18 cellular contexts compared by ENCODE assay signal in the genomic region with DNA sequence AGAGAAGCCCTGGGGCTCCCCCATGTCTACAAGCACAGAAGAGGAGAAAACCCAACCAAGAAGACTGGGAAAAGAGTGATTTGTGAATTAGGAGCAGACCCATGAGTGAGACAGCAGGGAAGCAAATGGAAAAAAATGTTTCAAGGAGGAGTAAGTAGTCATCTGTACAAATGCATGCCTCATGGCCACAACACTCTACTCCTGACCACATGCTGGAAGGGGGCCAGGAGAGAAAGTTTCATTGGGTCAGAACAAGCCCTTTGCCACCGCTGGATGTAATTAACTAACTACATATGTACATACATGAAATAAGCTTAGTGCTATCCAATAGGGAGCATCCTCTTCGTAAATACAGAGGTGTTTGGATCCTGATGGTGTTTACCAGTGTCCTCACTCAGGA. TPM values are rescaled to one million over a fixed set of nuclear protein-coding genes. Genes with fewer than 3 reads are reported as not detected.
DNase-seq lines count a peak whose midpoint lies in the region; ATAC-seq and TF ChIP-seq lines count a peak whose summit lies in the region.
"Had no signal": no experiment of that assay in that cellular context is flagged by ENCODE, and none has a peak within 500 bp of the region (broad histone marks: within the 10 kb centered on the region; RNA-seq: fewer than 3 reads in every experiment).

No MANE protein-coding gene starts in this region.

- H3K4me2 ChIP-seq in GM23338: no peak overlapping the region

- no peaks in the 10 kb centered on the region for H3K4me1 Mint-ChIP-seq in activated T-helper 2 cell treated with anti-CD3 and anti-CD28 coated beads, Interferon-gamma antibody, Interleukin-2, Interleukin-4, amounts not matched to agents 10 μg/mL and 5 μg/mL and 100 μg/mL, durations not matched to agents 14 hours and 24 hours and 36 hours (ENCODE audit: low read depth)
- H3K4me1 Mint-ChIP-seq in GM23338: no peaks in the 10 kb centered on the region; the same call in 2 of the 3 replicates
- H3K4me1 Mint-ChIP-seq: immature natural killer cell; stimulated activated effector memory CD8-positive, alpha-beta T cell treated with anti-CD3 and anti-CD28 coated beads, Interleukin-12 subunit alpha, Interleukin-12 subunit beta, amount 100 ng/mL, for 72 hours had no signal

- no peaks in the 10 kb centered on the region for H3K27me3 ChIP-seq in GM23338 (ENCODE audit: insufficient read depth)
- no peaks in the 10 kb centered on the region for H3K27me3 ChIP-seq in stomach
- H3K27me3 ChIP-seq: neutrophil, upper lobe of left lung had no signal

- H3K36me3 Mint-ChIP-seq in activated T-helper 2 cell treated with anti-CD3 and anti-CD28 coated beads, Interferon-gamma antibody, Interleukin-2, Interleukin-4, amounts not matched to agents 10 μg/mL and 5 μg/mL and 100 μg/mL, durations not matched to agents 14 hours and 24 hours and 36 hours (ENCODE audit: low read depth): no peaks in the 10 kb centered on the region
- peaks cover 2% of the 10 kb centered on the region; the same call in 1 of the 3 replicates for H3K36me3 Mint-ChIP-seq in GM23338 (ENCODE audit: low read depth)
- H3K36me3 Mint-ChIP-seq: immature natural killer cell; stimulated activated effector memory CD8-positive, alpha-beta T cell treated with anti-CD3 and anti-CD28 coated beads, Interleukin-12 subunit alpha, Interleukin-12 subunit beta, amount 100 ng/mL, for 72 hours had no signal

- no peak for TF ChIP-seq EP300 in stomach (IDR thresholded peaks at IDR 0.05)

- DNase-seq in EH (ENCODE audit: low read depth) (peak; percentile 51), RPMI7951 (ENCODE audit: low read depth) (peak; percentile 71), epithelial cell of esophagus (ENCODE audit: low read depth) (peak; percentile 39), myocyte (ENCODE audit: low read depth) (peak; percentile 61), GM23338 (ENCODE audit: low spot score) (no peak), stomach (no peak), DMS79 treated with DMSO at 0.1 percent for 48 hours (lab: John Stamatoyannopoulos, UW) (no peak)
- DNase-seq in activated T-helper 2 cell treated with anti-CD3 and anti-CD28 coated beads, Interferon-gamma antibody, Interleukin-2, Interleukin-4, amounts not matched to agents 10 μg/mL and 5 μg/mL and 100 μg/mL, durations not matched to agents 14 hours and 24 hours and 36 hours (ENCODE audit: low spot score): no peak
- DNase-seq: activated CD8-positive, alpha-beta T cell treated with anti-CD3 and anti-CD28 coated beads, Interleukin-2, amount 10 ng/mL, durations not matched to agents 7 days and 5 days; DMS 273 treated with DMSO at 0.1 percent for 48 hours; immature natural killer cell; NCI-H1436; NCI-H446 treated with DMSO at 0.1 percent for 48 hours; upper lobe of left lung had no signal

- TF ChIP-seq POLR2A in stomach (IDR thresholded peaks at IDR 0.05): no peak

- no peak for TF ChIP-seq CTCF in epithelial cell of esophagus (IDR thresholded peaks at IDR 0.05; ENCODE audit: insufficient read depth, low read depth, low read length, missing control alignments)
- no peak for TF ChIP-seq CTCF in GM23338 (conservative IDR thresholded peaks at IDR 0.05; ENCODE audit: low read depth in 2 of 2)
- no peak for TF ChIP-seq CTCF in stomach (IDR thresholded peaks at IDR 0.05)

- H2AFZ ChIP-seq in GM23338: no peak overlapping the region

- ATAC-seq in GM23338: no peak
- ATAC-seq: activated CD8-positive, alpha-beta T cell treated with anti-CD3 and anti-CD28 coated beads, Interleukin-2, amount 10 ng/mL, durations not matched to agents 7 days and 5 days; SK-N-SH treated with all-trans-retinoic acid at 6 μM for 48 hours; stimulated activated effector memory CD8-positive, alpha-beta T cell treated with anti-CD3 and anti-CD28 coated beads, Interleukin-12 subunit alpha, Interleukin-12 subunit beta, amount 100 ng/mL, for 72 hours had no signal

- H3K36me3 ChIP-seq in GM23338 (ENCODE audit: insufficient read depth) (no peaks in the 10 kb centered on the region), stomach (no peaks in the 10 kb centered on the region)
- H3K36me3 ChIP-seq: neutrophil, upper lobe of left lung had no signal

- H3K27ac Mint-ChIP-seq in activated T-helper 2 cell treated with anti-CD3 and anti-CD28 coated beads, Interferon-gamma antibody, Interleukin-2, Interleukin-4, amounts not matched to agents 10 μg/mL and 5 μg/mL and 100 μg/mL, durations not matched to agents 14 hours and 24 hours and 36 hours: no peak overlapping the region
- H3K27ac Mint-ChIP-seq in GM23338: no peak overlapping the region
- H3K27ac Mint-ChIP-seq: activated CD8-positive, alpha-beta T cell treated with anti-CD3 and anti-CD28 coated beads, Interleukin-2, amount 10 ng/mL, durations not matched to agents 7 days and 5 days; immature natural killer cell; stimulated activated effector memory CD8-positive, alpha-beta T cell treated with anti-CD3 and anti-CD28 coated beads, Interleukin-12 subunit alpha, Interleukin-12 subunit beta, amount 100 ng/mL, for 72 hours had no signal

- H3K79me2 ChIP-seq in GM23338 (replicated peaks; ENCODE audit: insufficient read depth): no peaks in the 10 kb centered on the region

- no peaks in the 10 kb centered on the region for H3K9me2 ChIP-seq in GM23338 (ENCODE audit: insufficient read depth)

- H3K4me1 ChIP-seq in GM23338 (ENCODE audit: insufficient read depth) (no peaks in the 10 kb centered on the region), stomach (no peaks in the 10 kb centered on the region)
- H3K4me1 ChIP-seq: upper lobe of left lung had no signal

- H3K4me3 Mint-ChIP-seq in activated T-helper 2 cell treated with anti-CD3 and anti-CD28 coated beads, Interferon-gamma antibody, Interleukin-2, Interleukin-4, amounts not matched to agents 10 μg/mL and 5 μg/mL and 100 μg/mL, durations not matched to agents 14 hours and 24 hours and 36 hours (ENCODE audit: low read depth): no peak overlapping the region
- no peak overlapping the region for H3K4me3 Mint-ChIP-seq in GM23338
- H3K4me3 Mint-ChIP-seq: activated CD8-positive, alpha-beta T cell treated with anti-CD3 and anti-CD28 coated beads, Interleukin-2, amount 10 ng/mL, durations not matched to agents 7 days and 5 days; immature natural killer cell; stimulated activated effector memory CD8-positive, alpha-beta T cell treated with anti-CD3 and anti-CD28 coated beads, Interleukin-12 subunit alpha, Interleukin-12 subunit beta, amount 100 ng/mL, for 72 hours had no signal

- no peak overlapping the region for H3K4me3 ChIP-seq in epithelial cell of esophagus (ENCODE audit: low read length)
- no peak overlapping the region for H3K4me3 ChIP-seq in GM23338
- no peak overlapping the region for H3K4me3 ChIP-seq in stomach
- H3K4me3 ChIP-seq: upper lobe of left lung had no signal

- 62 to 68% (median 65%) methylated on average over 2 of the region's 2 CpGs for WGBS in stomach, 5 donors

- H3K27ac ChIP-seq in GM23338 (ENCODE audit: low read depth) (no peak overlapping the region), stomach (no peak overlapping the region)
- H3K27ac ChIP-seq: neutrophil, upper lobe of left lung had no signal

- no peaks in the 10 kb centered on the region for H4K20me1 ChIP-seq in GM23338 (replicated peaks; ENCODE audit: insufficient read depth)

- no peaks in the 10 kb centered on the region for H3F3A ChIP-seq in GM23338 (replicated peaks; ENCODE audit: low read depth)

- no peaks in the 10 kb centered on the region for H3K9me3 Mint-ChIP-seq in activated T-helper 2 cell treated with anti-CD3 and anti-CD28 coated beads, Interferon-gamma antibody, Interleukin-2, Interleukin-4, amounts not matched to agents 10 μg/mL and 5 μg/mL and 100 μg/mL, durations not matched to agents 14 hours and 24 hours and 36 hours
- H3K9me3 Mint-ChIP-seq in GM23338: peaks cover 7% of the 10 kb centered on the region
- H3K9me3 Mint-ChIP-seq: immature natural killer cell had no signal

- intact Hi-C loops in activated T-helper 2 cell treated with anti-CD3 and anti-CD28 coated beads, Interferon-gamma antibody, Interleukin-2, Interleukin-4, amounts not matched to agents 10 μg/mL and 5 μg/mL and 100 μg/mL, durations not matched to agents 14 hours and 24 hours and 36 hours (cut with micrococcal nuclease): no loop called here
- intact Hi-C loops in stomach (cut with DNase I; ENCODE audit: low total_unique reads): no loop called here

- H3K27me3 Mint-ChIP-seq in activated T-helper 2 cell treated with anti-CD3 and anti-CD28 coated beads, Interferon-gamma antibody, Interleukin-2, Interleukin-4, amounts not matched to agents 10 μg/mL and 5 μg/mL and 100 μg/mL, durations not matched to agents 14 hours and 24 hours and 36 hours (ENCODE audit: low read depth): peaks cover 30% of the 10 kb centered on the region
- no peaks in the 10 kb centered on the region for H3K27me3 Mint-ChIP-seq in GM23338 (ENCODE audit: insufficient read depth, low read depth, poor library complexity)

- no peaks in the 10 kb centered on the region for H3K9me3 ChIP-seq in stomach
- H3K9me3 ChIP-seq: neutrophil, upper lobe of left lung had no signal

RNA-seq across cellular contexts. Expression of gene CLRN1, which starts 27.3 kb away (rescaled TPM):
- not detected in 2 replicates for total RNA-seq in RPMI7951 (2014; rRNA removed; shearing (Covaris generic))
- total RNA-seq in myocyte (not detected in 2 replicates), stomach (not detected)
- not detected for polyA plus RNA-seq in myocyte (2012)
- not detected in 2 replicates for total RNA-seq in activated T-helper 2 cell treated with anti-CD3 and anti-CD28 coated beads, Interferon-gamma antibody, Interleukin-2, Interleukin-4, amounts not matched to agents 10 μg/mL and 5 μg/mL and 100 μg/mL, durations not matched to agents 14 hours and 24 hours and 36 hours
- 0.69 and 0.93 TPM in 2 replicates for total RNA-seq in GM23338 (2014; rRNA removed; shearing (Covaris generic))
- polyA plus RNA-seq in GM23338 (2016; fragmentation: Nextera tagmentation; extraction: Ambion mirVana) (0.45 and 0.47 TPM in 2 replicates), stomach (not detected)
- total RNA-seq: activated CD8-positive, alpha-beta T cell treated with anti-CD3 and anti-CD28 coated beads, Interleukin-2, amount 10 ng/mL, durations not matched to agents 7 days and 5 days; upper lobe of left lung had no signal
- polyA plus RNA-seq: BJ, immature natural killer cell had no signal

RNA-seq across cellular contexts. Expression of gene MINDY4B, which starts 40.0 kb away (rescaled TPM):
- not detected in 2 replicates for total RNA-seq in RPMI7951 (2014; rRNA removed; shearing (Covaris generic))
- not detected in 2 replicates for total RNA-seq in myocyte
- polyA plus RNA-seq in myocyte (2012): not detected
- total RNA-seq in activated T-helper 2 cell treated with anti-CD3 and anti-CD28 coated beads, Interferon-gamma antibody, Interleukin-2, Interleukin-4, amounts not matched to agents 10 μg/mL and 5 μg/mL and 100 μg/mL, durations not matched to agents 14 hours and 24 hours and 36 hours: not detected in 2 replicates
- total RNA-seq in GM23338 (2014; rRNA removed; shearing (Covaris generic)): not detected in 2 replicates
- not detected in 2 replicates for polyA plus RNA-seq in GM23338 (2016; fragmentation: Nextera tagmentation; extraction: Ambion mirVana)
- not detected for total RNA-seq in stomach
- polyA plus RNA-seq in stomach: not detected
- total RNA-seq: activated CD8-positive, alpha-beta T cell treated with anti-CD3 and anti-CD28 coated beads, Interleukin-2, amount 10 ng/mL, durations not matched to agents 7 days and 5 days; upper lobe of left lung had no signal
- polyA plus RNA-seq: BJ, immature natural killer cell had no signal

Comparison
In these comparisons a context has a peak if more than half of its experiments do, and no peak if none do; other contexts are left out.
1. DNase-seq: peak in EH (single experiment), RPMI7951 (single experiment), epithelial cell of esophagus (single experiment) and myocyte (single experiment); none in activated T-helper 2 cell treated with anti-CD3 and anti-CD28 coated beads, Interferon-gamma antibody, Interleukin-2, Interleukin-4, amounts not matched to agents 10 μg/mL and 5 μg/mL and 100 μg/mL, durations not matched to agents 14 hours and 24 hours and 36 hours (single experiment), GM23338 (single experiment), stomach (single experiment) and DMS79 treated with DMSO at 0.1 percent for 48 hours (single experiment).